Comparison of ENCODE assay signal across 15 cellular contexts in the genomic region with DNA sequence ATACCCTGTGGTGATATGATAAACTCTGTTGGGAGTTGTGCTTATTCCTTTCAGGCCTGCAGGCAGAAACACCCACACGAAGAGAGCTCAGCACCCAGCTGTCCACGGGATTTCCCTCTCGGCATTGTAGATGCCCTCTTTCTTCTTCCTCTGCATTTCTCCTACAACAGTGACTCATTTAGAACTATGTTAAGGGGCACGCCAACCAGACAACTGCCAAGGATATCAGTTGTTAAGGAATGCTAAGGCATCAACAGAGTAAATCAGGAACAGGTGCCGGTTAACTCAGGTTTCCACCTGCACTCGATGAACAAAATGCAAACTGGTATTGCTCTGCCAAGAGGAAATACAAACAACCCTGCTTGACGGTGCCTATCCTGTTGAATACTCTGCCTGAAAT.
DNase-seq lines count a peak whose midpoint lies in the region; ATAC-seq and TF ChIP-seq lines count a peak whose summit lies in the region.
"Had no signal": no experiment of that assay in that cellular context is flagged by ENCODE, and none has a peak within 500 bp of the region (broad histone marks: within the 10 kb centered on the region; RNA-seq: fewer than 3 reads in every experiment).

No MANE protein-coding gene starts in this region.

- DNase-seq in AG04449 (ENCODE audit: low read depth, low spot score) (peak; percentile 9), HPDE6-E6E7 (ENCODE audit: extremely low spot score) (peak; percentile 50), kidney glomerular epithelial cell (lab: John Stamatoyannopoulos, UW) (peak; percentile 6), HuH-7 (ENCODE audit: low spot score) (no peak), CD1c-positive myeloid dendritic cell (ENCODE audit: extremely low spot score) (no peak), T-cell (no peak), NCI-H526 treated with DMSO at 0.1 percent for 48 hours (lab: John Stamatoyannopoulos, UW) (no peak)
- DNase-seq: activated T-cell treated with anti-CD3 and anti-CD28 coated beads, Interleukin-2, amount 50 U/mL, for 24 hours; NCI-H2081 treated with DMSO at 0.1 percent for 48 hours; SHP77 treated with DMSO at 0.1 percent for 48 hours had no signal

- POLR2A ChIA-PET in AG04449 (lab: Yijun Ruan, JAX) (no interaction called here), T-cell (lab: Charles Lee) (no interaction called here)

- no peak overlapping the region for H3K4me3 ChIP-seq in AG04449 (ENCODE audit: low read depth, low read length)
- H3K4me3 ChIP-seq: BLaER1 treated with 17β-estradiol and CSF1 and Interleukin-3, amounts not matched to agents 10 nM and 100 nM; tibial nerve had no signal

- no peaks in the 10 kb centered on the region for H3K4me1 Mint-ChIP-seq in T-cell
- H3K4me1 Mint-ChIP-seq: brain had no signal

- TF ChIP-seq CTCF in AG04449 (IDR thresholded peaks at IDR 0.05; ENCODE audit: insufficient read depth, low read length, missing control alignments), result no peak

- peaks cover 0 to 6% (median 0%) of the 10 kb centered on the region in 3 donors for H3K9me3 Mint-ChIP-seq in T-cell
- H3K9me3 Mint-ChIP-seq: activated T-cell treated with anti-CD3 and anti-CD28 coated beads, Interleukin-2, amount 50 U/mL, for 24 hours; brain; WTC11 had no signal

- H3K27me3 Mint-ChIP-seq in T-cell, result no peaks in the 10 kb centered on the region
- H3K27me3 Mint-ChIP-seq: activated T-cell treated with anti-CD3 and anti-CD28 coated beads, Interleukin-2, amount 50 U/mL, for 24 hours had no signal

- no peak overlapping the region for H3K4me3 Mint-ChIP-seq in T-cell
- H3K4me3 Mint-ChIP-seq: activated T-cell treated with anti-CD3 and anti-CD28 coated beads, Interleukin-2, amount 50 U/mL, for 24 hours; brain; WTC11 had no signal

- no peak overlapping the region for H3K27ac Mint-ChIP-seq in T-cell
- H3K27ac Mint-ChIP-seq: activated T-cell treated with anti-CD3 and anti-CD28 coated beads, Interleukin-2, amount 50 U/mL, for 24 hours; brain; WTC11 had no signal

- no peaks in the 10 kb centered on the region for H3K36me3 Mint-ChIP-seq in T-cell
- H3K36me3 Mint-ChIP-seq: brain, WTC11 had no signal

- CTCF ChIA-PET in AG04449 (lab: Yijun Ruan, JAX) (interaction anchor here (1.7 kb wide), 1 partner anchor 9 kb away, joined by 4 read pairs; no protein-coding TSS in a partner anchor), T-cell (lab: Charles Lee) (no interaction called here)

- ATAC-seq in SK-N-SH treated with all-trans-retinoic acid at 6 μM for 48 hours (peak; percentile 99), T-cell (replicated peaks in 1 of 4) (no peak)
- ATAC-seq: WTC11 had no signal

TF ChIP-seq in SK-N-SH treated with all-trans-retinoic acid at 6 μM for 48 hours, 23 proteins besides CTCF, POLR2A, EP300 and RAD21:
- TF ChIP-seq ZNF70 (CRISPR knock-in tag; IDR thresholded peaks at IDR 0.05) (no peak), ZNF565 (CRISPR knock-in tag; conservative IDR thresholded peaks at IDR 0.05; ENCODE audit: low read depth) (no peak), ESRRG (CRISPR knock-in tag; IDR thresholded peaks at IDR 0.05) (no peak), BACH2 (CRISPR knock-in tag; IDR thresholded peaks at IDR 0.05; ENCODE audit: borderline replicate concordance) (no peak), TOX (CRISPR knock-in tag; IDR thresholded peaks at IDR 0.05; ENCODE audit: borderline replicate concordance) (no peak), GLIS3 (CRISPR knock-in tag; IDR thresholded peaks at IDR 0.05) (no peak), OSR1 (CRISPR knock-in tag; IDR thresholded peaks at IDR 0.05) (no peak), ZFP30 (CRISPR knock-in tag; IDR thresholded peaks at IDR 0.05) (no peak), ISL1 (CRISPR knock-in tag; IDR thresholded peaks at IDR 0.05) (no peak), CSDC2 (CRISPR knock-in tag; IDR thresholded peaks at IDR 0.05) (no peak), PPARA (CRISPR knock-in tag; IDR thresholded peaks at IDR 0.05; ENCODE audit: borderline replicate concordance) (no peak), RARB (CRISPR knock-in tag; IDR thresholded peaks at IDR 0.05) (no peak), ZFP3 (CRISPR knock-in tag; IDR thresholded peaks at IDR 0.05) (no peak), ZC3H10 (CRISPR knock-in tag; IDR thresholded peaks at IDR 0.05) (no peak)
- TF ChIP-seq, protein P1, sequence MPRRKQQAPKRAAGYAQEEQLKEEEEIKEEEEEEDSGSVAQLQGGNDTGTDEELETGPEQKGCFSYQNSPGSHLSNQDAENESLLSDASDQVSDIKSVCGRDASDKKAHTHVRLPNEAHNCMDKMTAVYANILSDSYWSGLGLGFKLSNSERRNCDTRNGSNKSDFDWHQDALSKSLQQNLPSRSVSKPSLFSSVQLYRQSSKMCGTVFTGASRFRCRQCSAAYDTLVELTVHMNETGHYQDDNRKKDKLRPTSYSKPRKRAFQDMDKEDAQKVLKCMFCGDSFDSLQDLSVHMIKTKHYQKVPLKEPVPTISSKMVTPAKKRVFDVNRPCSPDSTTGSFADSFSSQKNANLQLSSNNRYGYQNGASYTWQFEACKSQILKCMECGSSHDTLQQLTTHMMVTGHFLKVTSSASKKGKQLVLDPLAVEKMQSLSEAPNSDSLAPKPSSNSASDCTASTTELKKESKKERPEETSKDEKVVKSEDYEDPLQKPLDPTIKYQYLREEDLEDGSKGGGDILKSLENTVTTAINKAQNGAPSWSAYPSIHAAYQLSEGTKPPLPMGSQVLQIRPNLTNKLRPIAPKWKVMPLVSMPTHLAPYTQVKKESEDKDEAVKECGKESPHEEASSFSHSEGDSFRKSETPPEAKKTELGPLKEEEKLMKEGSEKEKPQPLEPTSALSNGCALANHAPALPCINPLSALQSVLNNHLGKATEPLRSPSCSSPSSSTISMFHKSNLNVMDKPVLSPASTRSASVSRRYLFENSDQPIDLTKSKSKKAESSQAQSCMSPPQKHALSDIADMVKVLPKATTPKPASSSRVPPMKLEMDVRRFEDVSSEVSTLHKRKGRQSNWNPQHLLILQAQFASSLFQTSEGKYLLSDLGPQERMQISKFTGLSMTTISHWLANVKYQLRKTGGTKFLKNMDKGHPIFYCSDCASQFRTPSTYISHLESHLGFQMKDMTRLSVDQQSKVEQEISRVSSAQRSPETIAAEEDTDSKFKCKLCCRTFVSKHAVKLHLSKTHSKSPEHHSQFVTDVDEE (CRISPR knock-in tag; IDR thresholded peaks at IDR 0.05), result no peak
- TF ChIP-seq, protein P2, sequence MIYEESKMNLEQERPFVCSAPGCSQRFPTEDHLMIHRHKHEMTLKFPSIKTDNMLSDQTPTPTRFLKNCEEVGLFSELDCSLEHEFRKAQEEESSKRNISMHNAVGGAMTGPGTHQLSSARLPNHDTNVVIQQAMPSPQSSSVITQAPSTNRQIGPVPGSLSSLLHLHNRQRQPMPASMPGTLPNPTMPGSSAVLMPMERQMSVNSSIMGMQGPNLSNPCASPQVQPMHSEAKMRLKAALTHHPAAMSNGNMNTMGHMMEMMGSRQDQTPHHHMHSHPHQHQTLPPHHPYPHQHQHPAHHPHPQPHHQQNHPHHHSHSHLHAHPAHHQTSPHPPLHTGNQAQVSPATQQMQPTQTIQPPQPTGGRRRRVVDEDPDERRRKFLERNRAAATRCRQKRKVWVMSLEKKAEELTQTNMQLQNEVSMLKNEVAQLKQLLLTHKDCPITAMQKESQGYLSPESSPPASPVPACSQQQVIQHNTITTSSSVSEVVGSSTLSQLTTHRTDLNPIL (CRISPR knock-in tag; IDR thresholded peaks at IDR 0.05; ENCODE audit: low read depth), result no peak

Comparison
In these comparisons a context has a peak if more than half of its experiments do, and no peak if none do; other contexts are left out.
1. DNase-seq: peak in AG04449 (single experiment), HPDE6-E6E7 (single experiment) and kidney glomerular epithelial cell (single experiment); none in HuH-7 (single experiment), CD1c-positive myeloid dendritic cell (single experiment), T-cell (0 of 34) and NCI-H526 treated with DMSO at 0.1 percent for 48 hours (single experiment).